14 cellular contexts compared by ENCODE assay signal in genomic region chr7:77794000-77794399, GRCh38.
"Had no signal": no experiment of that assay in that cellular context is flagged by ENCODE, and none has a peak within 500 bp of the region (broad histone marks: within the 10 kb centered on the region; RNA-seq: fewer than 3 reads in every experiment).

No MANE protein-coding gene starts in this region.

- H3K9me3 Mint-ChIP-seq: activated B cell treated with CpG ODN at 0.5 μM for 24 hours; activated CD4-positive, alpha-beta T cell treated with anti-CD3 and anti-CD28 coated beads, Interleukin-2, amount 10 ng/mL, durations not matched to agents 7 days and 5 days; activated naive CD8-positive, alpha-beta T cell treated with anti-CD3 and anti-CD28 coated beads, Interleukin-2, amount 50 U/mL, for 24 hours; neural progenitor cell; stimulated activated effector memory CD8-positive, alpha-beta T cell treated with anti-CD3 and anti-CD28 coated beads, Interleukin-12 subunit alpha, Interleukin-12 subunit beta, amount 100 ng/mL, for 72 hours had no signal

- ATAC-seq: activated naive CD8-positive, alpha-beta T cell treated with anti-CD3 and anti-CD28 coated beads, Interleukin-2, amount 50 U/mL, for 24 hours; stimulated activated effector memory CD8-positive, alpha-beta T cell treated with anti-CD3 and anti-CD28 coated beads, Interleukin-12 subunit alpha, Interleukin-12 subunit beta, amount 100 ng/mL, for 72 hours had no signal

- H3K27me3 Mint-ChIP-seq: activated B cell treated with CpG ODN at 0.5 μM for 24 hours; activated CD4-positive, alpha-beta T cell treated with anti-CD3 and anti-CD28 coated beads, Interleukin-2, amount 10 ng/mL, durations not matched to agents 7 days and 5 days; activated naive CD8-positive, alpha-beta T cell treated with anti-CD3 and anti-CD28 coated beads, Interleukin-2, amount 50 U/mL, for 24 hours had no signal

- DNase-seq: activated B cell treated with CpG ODN at 0.5 μM for 24 hours; activated CD4-positive, alpha-beta T cell treated with anti-CD3 and anti-CD28 coated beads, Interleukin-2, amount 10 ng/mL, durations not matched to agents 7 days and 5 days; activated gamma-delta T cell; activated naive CD8-positive, alpha-beta T cell treated with anti-CD3 and anti-CD28 coated beads, Interleukin-2, amount 50 U/mL, for 24 hours; effector CD8-positive, alpha-beta T cell; kidney; substantia nigra; T-helper 1 cell; transverse colon had no signal

- H3K27ac Mint-ChIP-seq: activated B cell treated with CpG ODN at 0.5 μM for 24 hours; activated CD4-positive, alpha-beta T cell treated with anti-CD3 and anti-CD28 coated beads, Interleukin-2, amount 10 ng/mL, durations not matched to agents 7 days and 5 days; activated naive CD8-positive, alpha-beta T cell treated with anti-CD3 and anti-CD28 coated beads, Interleukin-2, amount 50 U/mL, for 24 hours; neural progenitor cell; stimulated activated effector memory CD8-positive, alpha-beta T cell treated with anti-CD3 and anti-CD28 coated beads, Interleukin-12 subunit alpha, Interleukin-12 subunit beta, amount 100 ng/mL, for 72 hours had no signal

- H3K9me3 ChIP-seq: right atrium auricular region, transverse colon had no signal

- H3K36me3 ChIP-seq: neural progenitor cell, transverse colon had no signal

- H3K27me3 ChIP-seq: hepatocyte, neural progenitor cell, right atrium auricular region, transverse colon had no signal

- H3K4me3 ChIP-seq: hepatocyte, neural progenitor cell, right atrium auricular region, SK-N-MC, transverse colon had no signal

- H3K4me3 Mint-ChIP-seq: activated CD4-positive, alpha-beta T cell treated with anti-CD3 and anti-CD28 coated beads, Interleukin-2, amount 10 ng/mL, durations not matched to agents 7 days and 5 days; activated naive CD8-positive, alpha-beta T cell treated with anti-CD3 and anti-CD28 coated beads, Interleukin-2, amount 50 U/mL, for 24 hours; neural progenitor cell; stimulated activated effector memory CD8-positive, alpha-beta T cell treated with anti-CD3 and anti-CD28 coated beads, Interleukin-12 subunit alpha, Interleukin-12 subunit beta, amount 100 ng/mL, for 72 hours had no signal

- H3K27ac ChIP-seq: hepatocyte, neural progenitor cell, right atrium auricular region, SK-N-MC, transverse colon had no signal

- H3K9ac ChIP-seq: neural progenitor cell had no signal
